In the genomic region with DNA sequence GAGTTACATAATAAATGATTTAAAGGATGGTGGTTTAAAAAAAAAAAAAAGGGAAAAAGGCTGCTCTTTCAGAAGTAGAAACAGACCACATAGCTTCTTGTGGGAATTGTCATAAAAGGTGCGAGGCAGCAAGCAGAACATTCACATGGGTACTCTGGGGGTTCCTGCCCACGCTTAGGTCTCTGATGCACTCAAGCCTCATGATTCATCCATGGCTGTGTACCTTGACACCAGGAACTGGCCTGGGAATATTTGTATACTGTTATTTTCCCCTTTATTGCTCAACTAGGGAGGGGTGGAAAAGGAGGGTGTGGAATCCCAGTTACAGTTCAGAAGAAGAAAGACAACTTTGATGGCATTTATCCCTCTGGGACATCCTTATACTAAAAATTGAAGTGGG, we compare ENCODE assay signal across 13 cellular contexts. TPM values are rescaled to one million over a fixed set of nuclear protein-coding genes. Genes with fewer than 3 reads are reported as not detected.
DNase-seq lines count a peak whose midpoint lies in the region; ATAC-seq and TF ChIP-seq lines count a peak whose summit lies in the region.
"Had no signal": no experiment of that assay in that cellular context is flagged by ENCODE, and none has a peak within 500 bp of the region (broad histone marks: within the 10 kb centered on the region; RNA-seq: fewer than 3 reads in every experiment).

No MANE protein-coding gene starts in this region.

- DNase-seq in HuH-7.5 (ENCODE audit: low spot score) (peak; percentile 56), mammary epithelial cell (peak; percentile 87), left colon (peak; percentile 24 to 68), transverse colon (peak; percentile 44), NOMO-1 treated with DMSO at 0.1 percent for 48 hours (lab: John Stamatoyannopoulos, UW; ENCODE audit: unreplicated experiment) (no peak)
- DNase-seq in activated CD8-positive, alpha-beta memory T cell treated with anti-CD3 and anti-CD28 coated beads, Interleukin-2, amount 10 ng/mL, durations not matched to agents 7 days and 5 days = no peak
- DNase-seq: activated CD4-positive, alpha-beta T cell treated with anti-CD3 and anti-CD28 coated beads for 36 hours; cortex of kidney; NCI-H1048; T-helper 9 cell; testis had no signal

- no peak overlapping the region for H3K4me2 ChIP-seq in mammary epithelial cell (ENCODE audit: insufficient read depth, low read depth, low read length)

- CTCF ChIA-PET in mammary epithelial cell (lab: Charles Lee; ENCODE audit: low non-redundant PET) = no interaction called here
- CTCF ChIA-PET in activated CD8-positive, alpha-beta memory T cell treated with anti-CD3 and anti-CD28 coated beads, Interleukin-2, amount 10 ng/mL, durations not matched to agents 7 days and 5 days (lab: Charles Lee) = no interaction called here

- 84% methylated on average over 2 of the region's 2 CpGs for WGBS in mammary epithelial cell (ENCODE audit: low coverage, missing lambda C conversion rate)
- WGBS in transverse colon (ENCODE audit: low coverage in 1 of 2), 2 donors = 43 to 73% methylated on average over 2 of the region's 2 CpGs

- in situ Hi-C loops in mammary epithelial cell (cut with MboI; ENCODE audit: low sequenced_read_pairs in 2 of 2) (no loop called here), transverse colon (cut with MboI; ENCODE audit: low pct_ligation_motif_present in 1 of 4, low pct_unique_long_range_greater_than_20kb in 1 of 4, low sequenced_read_pairs in 3 of 4) (no loop called here)

- H3K9me3 ChIP-seq in mammary epithelial cell (replicated peaks; ENCODE audit: insufficient read depth, low read length) (no peaks in the 10 kb centered on the region), transverse colon (no peaks in the 10 kb centered on the region)
- H3K9me3 ChIP-seq: testis had no signal

- H3K27me3 ChIP-seq in mammary epithelial cell (ENCODE audit: insufficient read depth, low read length) (no peaks in the 10 kb centered on the region), transverse colon (no peaks in the 10 kb centered on the region)
- H3K27me3 ChIP-seq: testis had no signal

- H3K36me3 Mint-ChIP-seq in activated CD8-positive, alpha-beta memory T cell treated with anti-CD3 and anti-CD28 coated beads, Interleukin-2, amount 10 ng/mL, durations not matched to agents 7 days and 5 days = peaks cover 4% of the 10 kb centered on the region

- no TSS peak for BruUV-seq in mammary epithelial cell (replicated peaks; lab: Mats Ljungman, UMichigan)

- H4K20me1 ChIP-seq in mammary epithelial cell (ENCODE audit: insufficient read depth, low read length) = no peaks in the 10 kb centered on the region

- peak; percentile 78 for ATAC-seq in left colon
- no peak for ATAC-seq in activated CD8-positive, alpha-beta memory T cell treated with anti-CD3 and anti-CD28 coated beads, Interleukin-2, amount 10 ng/mL, durations not matched to agents 7 days and 5 days
- ATAC-seq in HG03097 (IDR thresholded peaks at IDR 0.05; ENCODE audit: low FRiP score, unreplicated experiment) = no peak
- ATAC-seq: activated CD4-positive, alpha-beta T cell treated with anti-CD3 and anti-CD28 coated beads for 36 hours had no signal

- dilution Hi-C loops in mammary epithelial cell (cut with HindIII; ENCODE audit: low sequenced_read_pairs) = no loop called here

- H3K4me3 ChIP-seq in mammary epithelial cell (replicated peaks in 1 of 3; ENCODE audit: insufficient read depth in 1 of 3, low read depth in 2 of 3, low read length in 3 of 3) = no peak overlapping the region
- no peak overlapping the region for H3K4me3 ChIP-seq in transverse colon
- H3K4me3 ChIP-seq: testis had no signal

- no peaks in the 10 kb centered on the region for H3K9me3 Mint-ChIP-seq in activated CD8-positive, alpha-beta memory T cell treated with anti-CD3 and anti-CD28 coated beads, Interleukin-2, amount 10 ng/mL, durations not matched to agents 7 days and 5 days (ENCODE audit: low read depth)

- H3K4me3 Mint-ChIP-seq in activated CD8-positive, alpha-beta memory T cell treated with anti-CD3 and anti-CD28 coated beads, Interleukin-2, amount 10 ng/mL, durations not matched to agents 7 days and 5 days = no peak overlapping the region
- H3K4me3 Mint-ChIP-seq: activated CD4-positive, alpha-beta T cell treated with anti-CD3 and anti-CD28 coated beads for 36 hours had no signal

- H3K4me1 Mint-ChIP-seq in activated CD8-positive, alpha-beta memory T cell treated with anti-CD3 and anti-CD28 coated beads, Interleukin-2, amount 10 ng/mL, durations not matched to agents 7 days and 5 days = peaks cover 12% of the 10 kb centered on the region

- no peak overlapping the region for H3K27ac Mint-ChIP-seq in activated CD8-positive, alpha-beta memory T cell treated with anti-CD3 and anti-CD28 coated beads, Interleukin-2, amount 10 ng/mL, durations not matched to agents 7 days and 5 days
- H3K27ac Mint-ChIP-seq: activated CD4-positive, alpha-beta T cell treated with anti-CD3 and anti-CD28 coated beads for 36 hours had no signal

- TF ChIP-seq EP300 in transverse colon (IDR thresholded peaks at IDR 0.05; ENCODE audit: low read depth) = no peak

- H3K27ac ChIP-seq in mammary epithelial cell (ENCODE audit: insufficient read depth, low read depth, low read length) (no peak overlapping the region), transverse colon (peak overlapping the region; percentile 46 to 60 (median 53))
- H3K27ac ChIP-seq: C4-2B, testis had no signal

- H3K36me3 ChIP-seq in mammary epithelial cell (ENCODE audit: insufficient read depth, low read length) (no peaks in the 10 kb centered on the region), transverse colon (no peaks in the 10 kb centered on the region)

- intact Hi-C loops in mammary epithelial cell (cut with micrococcal nuclease) = no loop called here
- intact Hi-C loops in left colon (cut with DNase I, micrococcal nuclease) = no loop called here
- intact Hi-C loops in transverse colon (cut with DNase I; ENCODE audit: low total_unique reads) = no loop called here

- no peak overlapping the region for H3K9ac ChIP-seq in mammary epithelial cell (ENCODE audit: insufficient read depth, low read length)

- TF ChIP-seq CTCF in mammary epithelial cell (conservative IDR thresholded peaks at IDR 0.05 in 1 of 2, IDR thresholded peaks at IDR 0.05 in 1 of 2; ENCODE audit: extremely low read depth in 1 of 2, insufficient read depth in 1 of 2, low read depth in 1 of 2, low read length in 2 of 2) (no peak), transverse colon (IDR thresholded peaks at IDR 0.05) (no peak)

- H3K79me2 ChIP-seq in mammary epithelial cell (ENCODE audit: insufficient read depth, low read length) = peaks cover 42% of the 10 kb centered on the region

- peaks cover 2% of the 10 kb centered on the region for H3K27me3 Mint-ChIP-seq in activated CD8-positive, alpha-beta memory T cell treated with anti-CD3 and anti-CD28 coated beads, Interleukin-2, amount 10 ng/mL, durations not matched to agents 7 days and 5 days

- no peak overlapping the region for H2AFZ ChIP-seq in mammary epithelial cell (ENCODE audit: low read depth, low read length)

- peaks cover 16% of the 10 kb centered on the region for H3K4me1 ChIP-seq in mammary epithelial cell (ENCODE audit: insufficient read depth, low read length)
- peaks cover 11 to 39% (median 17%) of the 10 kb centered on the region in 4 donors for H3K4me1 ChIP-seq in transverse colon
- H3K4me1 ChIP-seq: testis had no signal

- no peak for TF ChIP-seq POLR2A in transverse colon (IDR thresholded peaks at IDR 0.05)

RNA-seq across cellular contexts. Expression of gene PON2, which starts 4.0 kb away (rescaled TPM):
- total RNA-seq in mammary epithelial cell = 10 to 100 TPM; 61.2 to 89.2 TPM
- polyA plus RNA-seq in mammary epithelial cell = 52.1 TPM
- 23.1 TPM for polyA minus RNA-seq in mammary epithelial cell
- total RNA-seq in left colon = 100 to 1,000 TPM; 106 to 181 TPM
- total RNA-seq in transverse colon = 100 to 1,000 TPM; 120 to 299 (median 188) TPM
- 10 to 100 TPM in 1 of 2 experiments, 1 to 10 TPM in 1; 7.4 to 11.7 TPM for total RNA-seq in activated CD8-positive, alpha-beta memory T cell treated with anti-CD3 and anti-CD28 coated beads, Interleukin-2, amount 10 ng/mL, durations not matched to agents 7 days and 5 days

RNA-seq across cellular contexts. Expression of gene PON3, which starts 34.7 kb away (rescaled TPM):
- total RNA-seq in mammary epithelial cell (under 1 TPM in 1 of 2 donors, not detected in 1; 0.50 TPM), left colon (1 to 10 TPM; 4.0 to 5.6 TPM), transverse colon (1 to 10 TPM in 2 of 4 donors, under 1 TPM in 1, not detected in 1; 0.60 to 4.2 (median 3.0) TPM)
- 0.69 TPM for polyA plus RNA-seq in mammary epithelial cell
- not detected for polyA minus RNA-seq in mammary epithelial cell
- under 1 TPM in 1 of 2 experiments, not detected in 1; 0.40 TPM for total RNA-seq in activated CD8-positive, alpha-beta memory T cell treated with anti-CD3 and anti-CD28 coated beads, Interleukin-2, amount 10 ng/mL, durations not matched to agents 7 days and 5 days
- total RNA-seq: activated CD4-positive, alpha-beta T cell treated with anti-CD3 and anti-CD28 coated beads for 36 hours had no signal

RNA-seq across cellular contexts. Expression of gene ASB4, which starts 54.9 kb away (rescaled TPM):
- total RNA-seq in mammary epithelial cell = not detected
- polyA plus RNA-seq in mammary epithelial cell = not detected
- not detected for polyA minus RNA-seq in mammary epithelial cell
- under 1 TPM; 0.40 to 0.56 TPM for total RNA-seq in left colon
- total RNA-seq in transverse colon = not detected
- not detected for total RNA-seq in activated CD8-positive, alpha-beta memory T cell treated with anti-CD3 and anti-CD28 coated beads, Interleukin-2, amount 10 ng/mL, durations not matched to agents 7 days and 5 days
- total RNA-seq: activated CD4-positive, alpha-beta T cell treated with anti-CD3 and anti-CD28 coated beads for 36 hours had no signal

Comparison
In these comparisons a context has a peak if more than half of its experiments do, and no peak if none do; other contexts are left out.
1. DNase-seq: peak in HuH-7.5 (single experiment), mammary epithelial cell (single experiment), left colon (2 of 2) and transverse colon (single experiment); none in activated CD8-positive, alpha-beta memory T cell treated with anti-CD3 and anti-CD28 coated beads, Interleukin-2, amount 10 ng/mL, durations not matched to agents 7 days and 5 days (single experiment) and NOMO-1 treated with DMSO at 0.1 percent for 48 hours (single experiment).
2. RNA of gene PON2, which starts 4.0 kb away (total RNA-seq): 120 to 299 TPM in transverse colon, 106 to 181 TPM in left colon and 61.2 to 89.2 TPM in mammary epithelial cell; 7.4 to 11.7 TPM in activated CD8-positive, alpha-beta memory T cell treated with anti-CD3 and anti-CD28 coated beads, Interleukin-2, amount 10 ng/mL, durations not matched to agents 7 days and 5 days; every median in the first group is over 4 times any median in the second.